In the genomic region with DNA sequence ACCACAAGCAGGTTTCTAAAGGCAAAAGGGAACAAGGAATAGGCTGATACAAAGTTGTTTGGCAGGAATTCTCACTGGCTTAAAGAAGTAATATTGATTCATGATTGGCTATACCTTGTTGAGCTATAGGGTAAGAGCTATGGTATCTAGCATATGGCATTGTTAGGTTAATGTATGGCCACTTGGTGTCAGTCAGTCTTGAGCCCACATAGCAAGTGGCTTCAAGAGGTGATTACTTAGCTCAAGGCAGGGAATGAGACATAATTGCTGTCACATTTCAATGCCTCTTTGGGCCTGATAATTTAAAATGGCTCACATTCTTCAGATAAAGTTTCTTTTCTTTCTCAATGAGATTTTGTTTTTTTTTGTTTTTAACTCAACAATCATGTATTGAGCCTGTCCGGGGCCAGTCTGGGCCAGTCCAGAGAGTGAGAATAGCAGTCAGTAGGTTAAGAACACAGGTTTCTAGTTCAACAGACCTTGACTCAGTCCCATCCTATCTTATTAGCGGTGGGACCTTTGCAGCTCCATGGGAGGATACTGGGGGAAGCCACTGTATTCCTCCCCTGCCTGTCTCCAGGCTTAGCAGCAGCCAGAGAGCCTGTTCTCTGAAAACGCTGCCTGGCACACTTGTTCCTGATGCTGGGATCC, we compare ENCODE assay signal across 8 cellular contexts. TPM values are rescaled to one million over a fixed set of nuclear protein-coding genes. Genes with fewer than 3 reads are reported as not detected.
DNase-seq lines count a peak whose midpoint lies in the region; ATAC-seq, FAIRE-seq and TF ChIP-seq lines count a peak whose summit lies in the region.

No MANE protein-coding gene starts in this region.

- intact Hi-C loops in ovary (cut with DNase I) = loop anchor here in 2 of 4 donors (5.0 to 10.0 kb wide), 4 partner anchors 46 to 246 kb away; partner anchors contain the start of gene RCBTB2 (in 1 of the 2)

- H3K9me3 ChIP-seq in keratinocyte (ENCODE audit: control insufficient read depth, low read depth, low read length) (no peaks in the 10 kb centered on the region), hepatocyte (ENCODE audit: low read depth) (no peaks in the 10 kb centered on the region), ovary (no peaks in the 10 kb centered on the region)

- H3K27ac ChIP-seq in keratinocyte (ENCODE audit: control insufficient read depth, insufficient read depth, low read length) (no peak overlapping the region), hepatocyte (no peak overlapping the region), ovary (no peak overlapping the region)

- peak; percentile 67 for ATAC-seq in GM18498 (IDR thresholded peaks at IDR 0.05; ENCODE audit: unreplicated experiment)
- ATAC-seq in GM21447 (IDR thresholded peaks at IDR 0.05; ENCODE audit: unreplicated experiment) = peak; percentile 45
- peak; percentile 64 for ATAC-seq in HG03439 (IDR thresholded peaks at IDR 0.05; ENCODE audit: unreplicated experiment)

- peak overlapping the region; percentile 59 for H2AFZ ChIP-seq in keratinocyte (ENCODE audit: control insufficient read depth, low read length)
- H2AFZ ChIP-seq in hepatocyte = no peak overlapping the region

- H3K27me3 ChIP-seq in keratinocyte (ENCODE audit: control insufficient read depth, extremely low read depth, insufficient read depth, low read length) (no peaks in the 10 kb centered on the region), hepatocyte (no peaks in the 10 kb centered on the region), ovary (no peaks in the 10 kb centered on the region)

- TF ChIP-seq POLR2A in ovary (IDR thresholded peaks at IDR 0.05) = no peak

- H3K4me3 ChIP-seq in keratinocyte (ENCODE audit: control insufficient read depth in 2 of 3, extremely low read depth in 1 of 3, insufficient read depth in 2 of 3, low read depth in 1 of 3, low read length in 3 of 3) (no peak overlapping the region), hepatocyte (no peak overlapping the region), ovary (no peak overlapping the region)

- 68% methylated on average over 3 of the region's 3 CpGs for WGBS in hepatocyte (ENCODE audit: low lambda C conversion rate, missing lambda C conversion rate)
- whole genome bisulfite sequencing in ovary, 3 donors = 61 to 71% (median 64%) methylated on average over 3 of the region's 3 CpGs

- H3K36me3 ChIP-seq in keratinocyte (ENCODE audit: control insufficient read depth in 2 of 2, extremely low read depth in 1 of 2, insufficient read depth in 2 of 2, low read length in 2 of 2) = no peaks in the 10 kb centered on the region
- no peaks in the 10 kb centered on the region for H3K36me3 ChIP-seq in hepatocyte (replicated peaks; ENCODE audit: insufficient read depth, low read depth)
- no peaks in the 10 kb centered on the region for H3K36me3 ChIP-seq in ovary

- H3K79me2 ChIP-seq in keratinocyte (ENCODE audit: control insufficient read depth, insufficient read depth, low read length) = no peaks in the 10 kb centered on the region
- no peaks in the 10 kb centered on the region for H3K79me2 ChIP-seq in hepatocyte

- H3K9ac ChIP-seq in keratinocyte (ENCODE audit: control insufficient read depth, extremely low read depth, insufficient read depth, low read length) = no peak overlapping the region

- H3K9me2 ChIP-seq in hepatocyte (replicated peaks; ENCODE audit: insufficient read depth) = no peaks in the 10 kb centered on the region

- TF ChIP-seq EP300 in ovary (IDR thresholded peaks at IDR 0.05) = no peak

- no peaks in the 10 kb centered on the region for H3K9me1 ChIP-seq in keratinocyte (ENCODE audit: control insufficient read depth, extremely low read depth, insufficient read depth, low read length)

- H3K4me1 ChIP-seq in keratinocyte (ENCODE audit: control insufficient read depth, extremely low read depth, insufficient read depth, low read length) (peaks cover 15% of the 10 kb centered on the region), hepatocyte (ENCODE audit: insufficient read depth) (peaks cover 6% of the 10 kb centered on the region), ovary (ENCODE audit: insufficient read depth) (no peaks in the 10 kb centered on the region)

- no peaks in the 10 kb centered on the region for H4K20me1 ChIP-seq in keratinocyte (ENCODE audit: control insufficient read depth, extremely low read depth, insufficient read depth, low read length)
- no peaks in the 10 kb centered on the region for H4K20me1 ChIP-seq in hepatocyte (ENCODE audit: insufficient read depth, poor library complexity, severe bottlenecking)

- dilution Hi-C loops in keratinocyte (cut with MboI; ENCODE audit: extremely low pct_ligation_motif_present, low sequenced_read_pairs) = no loop called here

- TF ChIP-seq CTCF in keratinocyte (optimal IDR thresholded peaks at IDR 0.05 in 1 of 3, IDR thresholded peaks at IDR 0.05 in 1 of 3, conservative IDR thresholded peaks at IDR 0.05 in 1 of 3; ENCODE audit: extremely low read depth in 1 of 3, insufficient read depth in 2 of 3, low read length in 3 of 3) = no peak
- no peak for TF ChIP-seq CTCF in hepatocyte (IDR thresholded peaks at IDR 0.05; ENCODE audit: poor library complexity)
- no peak for TF ChIP-seq CTCF in ovary (IDR thresholded peaks at IDR 0.05)

- peak; percentile 41 for FAIRE-seq in keratinocyte (lab: Jason Lieb, UNC)

- H3K4me2 ChIP-seq in keratinocyte (ENCODE audit: control insufficient read depth, extremely low read depth, insufficient read depth, low read depth, low read length) = peak overlapping the region; percentile 54
- no peak overlapping the region for H3K4me2 ChIP-seq in hepatocyte

- DNase-seq in keratinocyte (ENCODE audit: low read depth, low spot score) = no peak
- DNase-seq in hepatocyte (ENCODE audit: low spot score) = no peak
- no peak for DNase-seq in iPS-NIHi7 (ENCODE audit: extremely low spot score)
- DNase-seq in glomerular visceral epithelial cell (ENCODE audit: extremely low spot score) = no peak
- no peak for DNase-seq in ovary

RNA-seq across cellular contexts. Expression of gene RCBTB2, which starts 45.8 kb away (rescaled TPM):
- polyA plus RNA-seq in keratinocyte (3.4 to 5.5 TPM (median 4.6 TPM) in 3 replicates), hepatocyte (8.0 and 8.8 TPM in 2 replicates), ovary (10 to 100 TPM; 16.8 to 19.1 TPM)
- 4.5 TPM for polyA plus RNA-seq in keratinocyte (2011; ENCODE audit: low read depth)
- 2.7 and 4.6 TPM in 2 replicates for polyA plus RNA-seq in keratinocyte (2011; cell fraction: cytosol; rRNA removed)
- polyA plus RNA-seq in keratinocyte (2011; cell fraction: nucleus; rRNA removed) = 5.3 and 5.9 TPM in 2 replicates
- polyA plus RNA-seq in keratinocyte (2012; ENCODE audit: low replicate concordance) = 2.1 and 3.1 TPM in 2 replicates
- polyA minus RNA-seq in keratinocyte = 1.9 to 5.0 TPM (median 4.5 TPM) in 3 replicates
- 1.5 TPM for polyA minus RNA-seq in keratinocyte (2011; cell fraction: cytosol; rRNA and poly(A)+ RNA removed)
- polyA minus RNA-seq in keratinocyte (2011; cell fraction: nucleus; rRNA and poly(A)+ RNA removed) = 2.2 and 5.7 TPM in 2 replicates
- total RNA-seq in hepatocyte (12.2 TPM in 2 replicates), ovary (10 to 100 TPM in 5 of 7 donors, 1 to 10 TPM in 2; 8.2 to 22.6 (median 13.9) TPM)
